ENCODE assay signal across 18 cellular contexts in genomic region chr10:126115021-126115610, GRCh38.
DNase-seq lines count a peak whose midpoint lies in the region; ATAC-seq and TF ChIP-seq lines count a peak whose summit lies in the region.
"Had no signal": no experiment of that assay in that cellular context is flagged by ENCODE, and none has a peak within 500 bp of the region (broad histone marks: within the 10 kb centered on the region; RNA-seq: fewer than 3 reads in every experiment).

No MANE protein-coding gene starts in this region.

- H3K4me2 ChIP-seq in hepatocyte, result peak overlapping the region; percentile 33
- H3K4me2 ChIP-seq: BLaER1 treated with 17β-estradiol and CSF1 and Interleukin-3, amounts not matched to agents 10 nM and 100 nM had no signal

- H2AFZ ChIP-seq in hepatocyte, result no peak overlapping the region

- no peak for TF ChIP-seq CTCF in hepatocyte (IDR thresholded peaks at IDR 0.05; ENCODE audit: poor library complexity)

- H3K4me3 ChIP-seq in HAP-1 (no peak overlapping the region), hepatocyte (no peak overlapping the region)
- H3K4me3 ChIP-seq: BLaER1 treated with 17β-estradiol and CSF1 and Interleukin-3, amounts not matched to agents 10 nM and 100 nM had no signal

- H3K27me3 ChIP-seq in HAP-1 (ENCODE audit: low read depth), result no peaks in the 10 kb centered on the region
- H3K27me3 ChIP-seq in hepatocyte, result no peaks in the 10 kb centered on the region
- H3K27me3 ChIP-seq: BLaER1 treated with 17β-estradiol and CSF1 and Interleukin-3, amounts not matched to agents 10 nM and 100 nM had no signal

- in situ Hi-C loops in HAP-1 (cut with MboI; ENCODE audit: low sequenced_read_pairs), result no loop called here

- H3K9me3 ChIP-seq in HAP-1 (no peaks in the 10 kb centered on the region), hepatocyte (ENCODE audit: low read depth) (no peaks in the 10 kb centered on the region)

- no peaks in the 10 kb centered on the region for H3K79me2 ChIP-seq in hepatocyte

- no peaks in the 10 kb centered on the region for H4K20me1 ChIP-seq in hepatocyte (ENCODE audit: insufficient read depth, poor library complexity, severe bottlenecking)
- H4K20me1 ChIP-seq: BLaER1 treated with 17β-estradiol and CSF1 and Interleukin-3, amounts not matched to agents 10 nM and 100 nM had no signal

- no peaks in the 10 kb centered on the region for H3K36me3 ChIP-seq in HAP-1 (replicated peaks)
- H3K36me3 ChIP-seq in hepatocyte (replicated peaks; ENCODE audit: insufficient read depth, low read depth), result no peaks in the 10 kb centered on the region
- H3K36me3 ChIP-seq: BLaER1 treated with 17β-estradiol and CSF1 and Interleukin-3, amounts not matched to agents 10 nM and 100 nM had no signal

- no peak overlapping the region for H3K27ac ChIP-seq in hepatocyte
- H3K27ac ChIP-seq: BLaER1 treated with 17β-estradiol and CSF1 and Interleukin-3, amounts not matched to agents 10 nM and 100 nM had no signal

- H3K4me1 ChIP-seq in HAP-1, result peaks cover 33% of the 10 kb centered on the region
- H3K4me1 ChIP-seq in hepatocyte (ENCODE audit: insufficient read depth), result peaks cover 13% of the 10 kb centered on the region

- no peak for ATAC-seq in HG02973 (IDR thresholded peaks at IDR 0.05; ENCODE audit: unreplicated experiment)
- ATAC-seq in HG03432 (IDR thresholded peaks at IDR 0.05; ENCODE audit: unreplicated experiment), result no peak
- ATAC-seq: PC-3 had no signal

- 38% methylated on average over 7 of the region's 7 CpGs for WGBS in hepatocyte (ENCODE audit: low lambda C conversion rate, missing lambda C conversion rate)

- H3K9me2 ChIP-seq in hepatocyte (replicated peaks; ENCODE audit: insufficient read depth), result no peaks in the 10 kb centered on the region

- DNase-seq in HAP-1 (ENCODE audit: low spot score in 2 of 2), result peak; percentile 74 to 98
- peak; percentile 75 for DNase-seq in NCI-H146 treated with DMSO at 0.1 percent for 48 hours (lab: John Stamatoyannopoulos, UW; ENCODE audit: unreplicated experiment)
- no peak for DNase-seq in hepatocyte (ENCODE audit: low spot score)
- DNase-seq in retina, result peak; percentile 36
- DNase-seq in middle frontal gyrus (ENCODE audit: extremely low spot score, low spot score), result no peak
- DNase-seq: CD4-positive, alpha-beta memory T cell; KBM-7; MM.1S; NCI-H1048; NCI-H1417 treated with DMSO at 0.1 percent for 48 hours; NCI-H1930; NCI-H2227 treated with DMSO at 0.1 percent for 48 hours; NCI-H524; PC-3; Right ventricle myocardium superior had no signal

Comparison
In these comparisons a context has a peak if more than half of its experiments do, and no peak if none do; other contexts are left out.
1. DNase-seq: peak in HAP-1 (2 of 2), NCI-H146 treated with DMSO at 0.1 percent for 48 hours (single experiment) and retina (single experiment); none in hepatocyte (single experiment) and middle frontal gyrus (single experiment).